8 cellular contexts compared by ENCODE assay signal in genomic region chr18:58195278-58195721, GRCh38.
A peak's percentile ranks its signal among the peaks of the same experiment; 100 is the strongest.
DNase-seq lines count a peak whose midpoint lies in the region; ATAC-seq and TF ChIP-seq lines count a peak whose summit lies in the region.

No MANE protein-coding gene starts in this region.

- no peak for TF ChIP-seq CTCF in astrocyte of the spinal cord (IDR thresholded peaks at IDR 0.05; ENCODE audit: low read depth, low read length)

- DNase-seq in ACHN (peak; percentile 27), NCI-H748 (lab: John Stamatoyannopoulos, UW; ENCODE audit: unreplicated experiment) (peak; percentile 87), astrocyte of the spinal cord (ENCODE audit: low read depth, low spot score) (no peak), left kidney (ENCODE audit: low read depth, low spot score) (peak; percentile 76), ureter (ENCODE audit: low spot score) (no peak)
- DNase-seq in stimulated activated naive CD8-positive, alpha-beta T cell treated with anti-CD3 and anti-CD28 coated beads, Interleukin-15, Interleukin-2, amounts not matched to agents 100 U/mL and 50 U/mL, for 24 hours, result peak; percentile 22

- in situ Hi-C loops in ACHN (cut with HindIII; ENCODE audit: low pct_ligation_motif_present, low pct_unique_long_range_greater_than_20kb, low sequenced_read_pairs), result no loop called here
- in situ Hi-C loops in astrocyte of the spinal cord (cut with HindIII; ENCODE audit: low sequenced_read_pairs), result no loop called here

- peak; percentile 67 for ATAC-seq in GM19351 (IDR thresholded peaks at IDR 0.05; ENCODE audit: unreplicated experiment)
- ATAC-seq in stimulated activated naive CD8-positive, alpha-beta T cell treated with anti-CD3 and anti-CD28 coated beads, Interleukin-15, Interleukin-2, amounts not matched to agents 100 U/mL and 50 U/mL, for 24 hours, result peak; percentile 74
- no peak for ATAC-seq in HG03432 (IDR thresholded peaks at IDR 0.05; ENCODE audit: unreplicated experiment)

- peak overlapping the region; percentile 19 for H3K4me3 ChIP-seq in astrocyte of the spinal cord (ENCODE audit: low read depth, low read length)

Comparison
In these comparisons a context has a peak if more than half of its experiments do, and no peak if none do; other contexts are left out.
1. DNase-seq: peak in ACHN (single experiment), NCI-H748 (single experiment), left kidney (single experiment) and stimulated activated naive CD8-positive, alpha-beta T cell treated with anti-CD3 and anti-CD28 coated beads, Interleukin-15, Interleukin-2, amounts not matched to agents 100 U/mL and 50 U/mL, for 24 hours (single experiment); none in astrocyte of the spinal cord (single experiment) and ureter (single experiment).